26 cellular contexts compared by ENCODE assay signal in genomic region chr21:46243865-46244490, GRCh38. TPM values are rescaled to one million over a fixed set of nuclear protein-coding genes. Genes with fewer than 3 reads are reported as not detected.
DNase-seq lines count a peak whose midpoint lies in the region; ATAC-seq and TF ChIP-seq lines count a peak whose summit lies in the region.
"Had no signal": no experiment of that assay in that cellular context is flagged by ENCODE, and none has a peak within 500 bp of the region (broad histone marks: within the 10 kb centered on the region; RNA-seq: fewer than 3 reads in every experiment).

No MANE protein-coding gene starts in this region.

- H3K9me3 Mint-ChIP-seq in activated naive CD4-positive, alpha-beta T cell treated with anti-CD3 and anti-CD28 coated beads, Interleukin-2, amount 50 U/mL, for 72 hours, result no peaks in the 10 kb centered on the region
- no peaks in the 10 kb centered on the region for H3K9me3 Mint-ChIP-seq in activated naive CD4-positive, alpha-beta T cell treated with anti-CD3 and anti-CD28 coated beads for 36 hours
- H3K9me3 Mint-ChIP-seq in activated T-helper 17 cell treated with anti-CD3 and anti-CD28 coated beads, Interleukin-2, amount 50 U/mL, for 72 hours, result no peaks in the 10 kb centered on the region
- no peaks in the 10 kb centered on the region for H3K9me3 Mint-ChIP-seq in activated CD4-positive, alpha-beta memory T cell treated with anti-CD3 and anti-CD28 coated beads, Interleukin-2, amount 10 ng/mL, durations not matched to agents 7 days and 5 days
- H3K9me3 Mint-ChIP-seq in H9, result no peaks in the 10 kb centered on the region
- H3K9me3 Mint-ChIP-seq: CD8-positive, alpha-beta T cell; dendritic cell treated with granulocyte-macrophage colony-stimulating factor and Interleukin-4, amounts not matched to agents 40 ng/mL and 50 ng/mL, for 4 days; HFFc6; IgD-negative memory B cell; mesothelial cell of epicardium; T-helper 2 cell treated with Interferon-gamma antibody and Interleukin-4, amounts not matched to agents 5 μg/mL and 100 μg/mL, for 36 hours had no signal

- no peak overlapping the region for H3K4me2 ChIP-seq in H9 (ENCODE audit: insufficient read depth, insufficient read length, low read length)

- H4K20me1 ChIP-seq in H9 (ENCODE audit: control insufficient read depth, insufficient read depth, insufficient read length), result no peaks in the 10 kb centered on the region

- no CpG with 5 or more reads among the region's 4 CpGs for WGBS in H9 (ENCODE audit: extremely low coverage, insufficient read length, low lambda C conversion rate)

- H3K27me3 Mint-ChIP-seq in activated naive CD4-positive, alpha-beta T cell treated with anti-CD3 and anti-CD28 coated beads for 36 hours (ENCODE audit: low read depth), result no peaks in the 10 kb centered on the region
- H3K27me3 Mint-ChIP-seq in activated T-helper 17 cell treated with anti-CD3 and anti-CD28 coated beads, Interleukin-2, amount 50 U/mL, for 72 hours, result no peaks in the 10 kb centered on the region
- no peaks in the 10 kb centered on the region for H3K27me3 Mint-ChIP-seq in activated CD4-positive, alpha-beta memory T cell treated with anti-CD3 and anti-CD28 coated beads, Interleukin-2, amount 10 ng/mL, durations not matched to agents 7 days and 5 days
- H3K27me3 Mint-ChIP-seq in H9 (ENCODE audit: low read depth), result no peaks in the 10 kb centered on the region
- H3K27me3 Mint-ChIP-seq: activated CD4-positive, alpha-beta T cell treated with anti-CD3 and anti-CD28 coated beads for 36 hours; activated naive CD8-positive, alpha-beta T cell; dendritic cell treated with granulocyte-macrophage colony-stimulating factor and Interleukin-4, amounts not matched to agents 40 ng/mL and 50 ng/mL, for 4 days; IgD-negative memory B cell had no signal

- H3K9ac ChIP-seq in H9 (ENCODE audit: extremely low read depth, insufficient read length, low read length), result no peak overlapping the region

- H3K56ac ChIP-seq in H9 (ENCODE audit: insufficient read length, low read depth, low read length), result no peak overlapping the region

- no peak overlapping the region for H2BK15ac ChIP-seq in H9 (ENCODE audit: low read depth, low read length)

- H3K27ac Mint-ChIP-seq in activated naive CD4-positive, alpha-beta T cell treated with anti-CD3 and anti-CD28 coated beads, Interleukin-2, amount 50 U/mL, for 72 hours, result peak overlapping the region; percentile 22 to 30
- no peak overlapping the region for H3K27ac Mint-ChIP-seq in activated naive CD4-positive, alpha-beta T cell treated with anti-CD3 and anti-CD28 coated beads for 36 hours
- H3K27ac Mint-ChIP-seq in activated T-helper 17 cell treated with anti-CD3 and anti-CD28 coated beads, Interleukin-2, amount 50 U/mL, for 72 hours, result peak overlapping the region; percentile 58
- no peak overlapping the region for H3K27ac Mint-ChIP-seq in activated CD4-positive, alpha-beta memory T cell treated with anti-CD3 and anti-CD28 coated beads, Interleukin-2, amount 10 ng/mL, durations not matched to agents 7 days and 5 days
- no peak overlapping the region for H3K27ac Mint-ChIP-seq in H9
- H3K27ac Mint-ChIP-seq: activated naive CD8-positive, alpha-beta T cell; CD8-positive, alpha-beta T cell; dendritic cell treated with granulocyte-macrophage colony-stimulating factor and Interleukin-4, amounts not matched to agents 40 ng/mL and 50 ng/mL, for 4 days; IgD-negative memory B cell had no signal

- no peaks in the 10 kb centered on the region for H3K23me2 ChIP-seq in H9 (ENCODE audit: insufficient read length, low read depth, low read length, poor library complexity, severe bottlenecking)

- no peak overlapping the region for H4K8ac ChIP-seq in H9 (replicated peaks; ENCODE audit: insufficient read length, low read depth, low read length)

- no peak overlapping the region for H2BK12ac ChIP-seq in H9 (ENCODE audit: insufficient read length, low read depth, low read length)

- POLR2A ChIA-PET in activated CD4-positive, alpha-beta memory T cell treated with anti-CD3 and anti-CD28 coated beads, Interleukin-2, amount 10 ng/mL, durations not matched to agents 7 days and 5 days (lab: Charles Lee), result interaction anchor here (0.9 to 1.0 kb wide), 2 partner anchors 10 kb away, joined by 3 to 4 read pairs; no protein-coding TSS in a partner anchor

- no peak overlapping the region for H2AK5ac ChIP-seq in H9 (ENCODE audit: insufficient read length, low read length)

- no peak overlapping the region for H3K4me3 Mint-ChIP-seq in activated naive CD4-positive, alpha-beta T cell treated with anti-CD3 and anti-CD28 coated beads for 36 hours
- no peak overlapping the region for H3K4me3 Mint-ChIP-seq in activated T-helper 17 cell treated with anti-CD3 and anti-CD28 coated beads, Interleukin-2, amount 50 U/mL, for 72 hours
- H3K4me3 Mint-ChIP-seq in activated CD4-positive, alpha-beta memory T cell treated with anti-CD3 and anti-CD28 coated beads, Interleukin-2, amount 10 ng/mL, durations not matched to agents 7 days and 5 days, result no peak overlapping the region
- H3K4me3 Mint-ChIP-seq in H9, result no peak overlapping the region
- H3K4me3 Mint-ChIP-seq: activated CD4-positive, alpha-beta T cell treated with anti-CD3 and anti-CD28 coated beads for 36 hours; activated naive CD8-positive, alpha-beta T cell; CD8-positive, alpha-beta T cell; dendritic cell treated with granulocyte-macrophage colony-stimulating factor and Interleukin-4, amounts not matched to agents 40 ng/mL and 50 ng/mL, for 4 days; HFFc6; IgD-negative memory B cell; mesothelial cell of epicardium; T-helper 2 cell treated with Interferon-gamma antibody and Interleukin-4, amounts not matched to agents 5 μg/mL and 100 μg/mL, for 36 hours had no signal

- ATAC-seq in activated naive CD4-positive, alpha-beta T cell treated with anti-CD3 and anti-CD28 coated beads, Interleukin-2, amount 50 U/mL, for 72 hours, result peak; percentile 13 to 39
- ATAC-seq in activated T-helper 17 cell treated with anti-CD3 and anti-CD28 coated beads, Interleukin-2, amount 50 U/mL, for 72 hours (replicated peaks), result peak; percentile 40
- ATAC-seq: activated CD4-positive, alpha-beta T cell treated with anti-CD3 and anti-CD28 coated beads for 36 hours; CD8-positive, alpha-beta T cell; esophagus mucosa; heart left ventricle; psoas muscle had no signal

- H3T11ph ChIP-seq in H9 (ENCODE audit: low read length), result no peak overlapping the region

- intact Hi-C loops in activated naive CD4-positive, alpha-beta T cell treated with anti-CD3 and anti-CD28 coated beads for 36 hours (cut with micrococcal nuclease), result no loop called here

- no peak overlapping the region for H4K91ac ChIP-seq in H9 (ENCODE audit: insufficient read length, low read depth, low read length)

- CTCF ChIA-PET in activated naive CD4-positive, alpha-beta T cell treated with anti-CD3 and anti-CD28 coated beads for 36 hours (lab: Charles Lee), result interaction anchor here (1.3 kb wide), 1 partner anchor 29 kb away, joined by 3 read pairs; no protein-coding TSS in a partner anchor
- CTCF ChIA-PET in activated CD4-positive, alpha-beta memory T cell treated with anti-CD3 and anti-CD28 coated beads, Interleukin-2, amount 10 ng/mL, durations not matched to agents 7 days and 5 days (lab: Charles Lee), result interaction anchor here (1.3 kb wide), 1 partner anchor 10 kb away, joined by 3 read pairs; no protein-coding TSS in a partner anchor

- no peak overlapping the region for H3K18ac ChIP-seq in H9 (ENCODE audit: insufficient read length, low read depth, low read length)

- H3K36me3 Mint-ChIP-seq in activated naive CD4-positive, alpha-beta T cell treated with anti-CD3 and anti-CD28 coated beads, Interleukin-2, amount 50 U/mL, for 72 hours, result peaks cover 13 to 29% of the 10 kb centered on the region in 2 donors
- peaks cover 46% of the 10 kb centered on the region for H3K36me3 Mint-ChIP-seq in activated naive CD4-positive, alpha-beta T cell treated with anti-CD3 and anti-CD28 coated beads for 36 hours (ENCODE audit: low read depth)
- peaks cover 94% of the 10 kb centered on the region for H3K36me3 Mint-ChIP-seq in activated T-helper 17 cell treated with anti-CD3 and anti-CD28 coated beads, Interleukin-2, amount 50 U/mL, for 72 hours (ENCODE audit: low read depth)
- peaks cover 68% of the 10 kb centered on the region for H3K36me3 Mint-ChIP-seq in activated CD4-positive, alpha-beta memory T cell treated with anti-CD3 and anti-CD28 coated beads, Interleukin-2, amount 10 ng/mL, durations not matched to agents 7 days and 5 days (ENCODE audit: low read depth)
- H3K36me3 Mint-ChIP-seq in H9 (ENCODE audit: insufficient read depth in 1 of 3, low read depth in 3 of 3), result peaks cover 54 to 93% (median 83%) of the 10 kb centered on the region in 3 experiments

- no peak overlapping the region for H2BK5ac ChIP-seq in H9 (ENCODE audit: insufficient read length, low read length)

- no peaks in the 10 kb centered on the region for H3K79me1 ChIP-seq in H9 (ENCODE audit: insufficient read depth, low read depth, low read length, poor library complexity, severe bottlenecking)

- no peaks in the 10 kb centered on the region for H3K9me3 ChIP-seq in H9 (ENCODE audit: control insufficient read depth, low read depth, low read length)
- H3K9me3 ChIP-seq: heart left ventricle, psoas muscle, sigmoid colon had no signal

- H3K23ac ChIP-seq in H9 (ENCODE audit: insufficient read length, low read depth, low read length), result no peak overlapping the region

- H3K14ac ChIP-seq in H9 (ENCODE audit: insufficient read depth, low read length), result no peak overlapping the region

- H4K5ac ChIP-seq in H9 (ENCODE audit: insufficient read length, low read depth, low read length), result no peak overlapping the region

- H3K79me2 ChIP-seq in H9 (ENCODE audit: insufficient read depth, low read length), result no peaks in the 10 kb centered on the region

- TF ChIP-seq CTCF in H9 (conservative IDR thresholded peaks at IDR 0.05), result no peak

- DNase-seq in activated naive CD4-positive, alpha-beta T cell treated with anti-CD3 and anti-CD28 coated beads, Interleukin-2, amount 50 U/mL, for 72 hours (ENCODE audit: low spot score in 2 of 2), result no peak
- DNase-seq in activated naive CD4-positive, alpha-beta T cell treated with anti-CD3 and anti-CD28 coated beads for 36 hours, result no peak
- DNase-seq in activated CD4-positive, alpha-beta memory T cell treated with anti-CD3 and anti-CD28 coated beads, Interleukin-2, amount 10 ng/mL, durations not matched to agents 7 days and 5 days, result no peak
- DNase-seq in NCI-H2107 treated with DMSO at 0.1 percent for 48 hours (lab: John Stamatoyannopoulos, UW; ENCODE audit: unreplicated experiment) (no peak), H9 (no peak)
- DNase-seq: activated CD4-positive, alpha-beta T cell treated with anti-CD3 and anti-CD28 coated beads for 36 hours; activated T-cell treated with anti-CD3 and anti-CD28 coated beads, Interleukin-2, amount 50 U/mL, for 48 hours; CD8-positive, alpha-beta T cell; HFFc6; kidney; NCI-H146; NCI-H345; NCI-H69; psoas muscle; Right ventricle myocardium superior; stimulated activated CD4-positive, alpha-beta T cell treated with anti-CD3 and anti-CD28 coated beads, Interleukin-4, amount 100 ng/mL, for 24 hours had no signal

- no peaks in the 10 kb centered on the region for H3K4me1 ChIP-seq in H9 (ENCODE audit: insufficient read depth, low read length)
- H3K4me1 ChIP-seq: heart left ventricle, psoas muscle had no signal

- no peak overlapping the region for H2BK20ac ChIP-seq in H9 (ENCODE audit: low read depth, low read length, poor library complexity, severe bottlenecking)

- H2AFZ ChIP-seq in H9 (ENCODE audit: low read length), result no peak overlapping the region

- H2BK120ac ChIP-seq in H9 (ENCODE audit: low read depth, low read length, poor library complexity, severe bottlenecking), result no peak overlapping the region

- peak overlapping the region; percentile 23 for H3K27ac ChIP-seq in layer of hippocampus (ENCODE audit: low read depth, low read length)
- H3K27ac ChIP-seq in H9 (ENCODE audit: insufficient read length, low read depth, low read length), result no peak overlapping the region
- H3K27ac ChIP-seq: heart left ventricle, psoas muscle, sigmoid colon had no signal

- H3K4me1 Mint-ChIP-seq in activated naive CD4-positive, alpha-beta T cell treated with anti-CD3 and anti-CD28 coated beads for 36 hours (ENCODE audit: low read depth), result no peaks in the 10 kb centered on the region
- H3K4me1 Mint-ChIP-seq in activated T-helper 17 cell treated with anti-CD3 and anti-CD28 coated beads, Interleukin-2, amount 50 U/mL, for 72 hours, result no peaks in the 10 kb centered on the region
- peaks cover 5% of the 10 kb centered on the region for H3K4me1 Mint-ChIP-seq in activated CD4-positive, alpha-beta memory T cell treated with anti-CD3 and anti-CD28 coated beads, Interleukin-2, amount 10 ng/mL, durations not matched to agents 7 days and 5 days
- no peaks in the 10 kb centered on the region; a peak in 1 of 4 replicates for H3K4me1 Mint-ChIP-seq in H9
- H3K4me1 Mint-ChIP-seq: activated CD4-positive, alpha-beta T cell treated with anti-CD3 and anti-CD28 coated beads for 36 hours; mesothelial cell of epicardium had no signal

- H3K27me3 ChIP-seq in layer of hippocampus (ENCODE audit: control insufficient read depth, insufficient read depth, low read length) (no peaks in the 10 kb centered on the region), H9 (ENCODE audit: insufficient read depth, low read length) (no peaks in the 10 kb centered on the region)
- H3K27me3 ChIP-seq: heart left ventricle, sigmoid colon had no signal

- H3K4ac ChIP-seq in H9 (ENCODE audit: low read depth, low read length), result no peak overlapping the region

RNA-seq across cellular contexts. Expression of gene LSS, which starts 15.4 kb away (rescaled TPM):
- total RNA-seq in activated naive CD4-positive, alpha-beta T cell treated with anti-CD3 and anti-CD28 coated beads, Interleukin-2, amount 50 U/mL, for 72 hours, result 10 to 100 TPM; 17.8 to 26.2 TPM
- 10 to 100 TPM in 1 of 2 experiments, 1 to 10 TPM in 1; 9.6 to 12.6 TPM for total RNA-seq in activated naive CD4-positive, alpha-beta T cell treated with anti-CD3 and anti-CD28 coated beads for 36 hours
- total RNA-seq in activated T-helper 17 cell treated with anti-CD3 and anti-CD28 coated beads, Interleukin-2, amount 50 U/mL, for 72 hours, result 10 to 100 TPM; 30.8 to 43.8 TPM
- 10 to 100 TPM; 54.7 to 56.1 TPM for total RNA-seq in activated CD4-positive, alpha-beta memory T cell treated with anti-CD3 and anti-CD28 coated beads, Interleukin-2, amount 10 ng/mL, durations not matched to agents 7 days and 5 days
- 68.7 and 69.2 TPM in 2 replicates for total RNA-seq in H9 (2021)

RNA-seq across cellular contexts. Expression of gene MCM3AP, which starts 41.4 kb away (rescaled TPM):
- total RNA-seq in activated naive CD4-positive, alpha-beta T cell treated with anti-CD3 and anti-CD28 coated beads, Interleukin-2, amount 50 U/mL, for 72 hours, result 100 to 1,000 TPM; 105 to 119 TPM
- total RNA-seq in activated naive CD4-positive, alpha-beta T cell treated with anti-CD3 and anti-CD28 coated beads for 36 hours, result 10 to 100 TPM; 86.7 to 89.8 TPM
- total RNA-seq in activated T-helper 17 cell treated with anti-CD3 and anti-CD28 coated beads, Interleukin-2, amount 50 U/mL, for 72 hours, result 100 to 1,000 TPM; 105 to 118 TPM
- 100 to 1,000 TPM; 109 to 121 TPM for total RNA-seq in activated CD4-positive, alpha-beta memory T cell treated with anti-CD3 and anti-CD28 coated beads, Interleukin-2, amount 10 ng/mL, durations not matched to agents 7 days and 5 days
- 113 and 124 TPM in 2 replicates for total RNA-seq in H9 (2021)

RNA-seq across cellular contexts. Expression of gene YBEY, which starts 42.2 kb away (rescaled TPM):
- total RNA-seq in activated naive CD4-positive, alpha-beta T cell treated with anti-CD3 and anti-CD28 coated beads, Interleukin-2, amount 50 U/mL, for 72 hours, result 10 to 100 TPM in 1 of 2 donors, 1 to 10 TPM in 1; 9.1 to 10.4 TPM
- total RNA-seq in activated naive CD4-positive, alpha-beta T cell treated with anti-CD3 and anti-CD28 coated beads for 36 hours, result 10 to 100 TPM in 1 of 2 experiments, 1 to 10 TPM in 1; 9.9 to 11.0 TPM
- total RNA-seq in activated T-helper 17 cell treated with anti-CD3 and anti-CD28 coated beads, Interleukin-2, amount 50 U/mL, for 72 hours, result 10 to 100 TPM in 1 of 2 donors, 1 to 10 TPM in 1; 7.0 to 14.8 TPM
- total RNA-seq in activated CD4-positive, alpha-beta memory T cell treated with anti-CD3 and anti-CD28 coated beads, Interleukin-2, amount 10 ng/mL, durations not matched to agents 7 days and 5 days, result 10 to 100 TPM; 10.8 to 12.1 TPM
- total RNA-seq in H9 (2021), result 26.2 and 26.5 TPM in 2 replicates

RNA-seq across cellular contexts. Expression of gene SPATC1L, which starts 59.7 kb away (rescaled TPM):
- total RNA-seq in activated naive CD4-positive, alpha-beta T cell treated with anti-CD3 and anti-CD28 coated beads, Interleukin-2, amount 50 U/mL, for 72 hours, result 1 to 10 TPM; 7.1 to 8.9 TPM
- 1 to 10 TPM; 8.0 to 9.8 TPM for total RNA-seq in activated naive CD4-positive, alpha-beta T cell treated with anti-CD3 and anti-CD28 coated beads for 36 hours
- 1 to 10 TPM; 3.8 to 6.7 TPM for total RNA-seq in activated T-helper 17 cell treated with anti-CD3 and anti-CD28 coated beads, Interleukin-2, amount 50 U/mL, for 72 hours
- total RNA-seq in activated CD4-positive, alpha-beta memory T cell treated with anti-CD3 and anti-CD28 coated beads, Interleukin-2, amount 10 ng/mL, durations not matched to agents 7 days and 5 days, result 1 to 10 TPM; 4.2 to 4.4 TPM
- total RNA-seq in H9 (2021), result 32.8 and 36.0 TPM in 2 replicates

Comparison
In these comparisons a context has a peak if more than half of its experiments do, and no peak if none do; other contexts are left out.
1. H3K27ac Mint-ChIP-seq: peak in activated naive CD4-positive, alpha-beta T cell treated with anti-CD3 and anti-CD28 coated beads, Interleukin-2, amount 50 U/mL, for 72 hours (2 of 2) and activated T-helper 17 cell treated with anti-CD3 and anti-CD28 coated beads, Interleukin-2, amount 50 U/mL, for 72 hours (single experiment); none in activated naive CD4-positive, alpha-beta T cell treated with anti-CD3 and anti-CD28 coated beads for 36 hours (single experiment), activated CD4-positive, alpha-beta memory T cell treated with anti-CD3 and anti-CD28 coated beads, Interleukin-2, amount 10 ng/mL, durations not matched to agents 7 days and 5 days (single experiment) and H9 (0 of 3).